In the genomic region with DNA sequence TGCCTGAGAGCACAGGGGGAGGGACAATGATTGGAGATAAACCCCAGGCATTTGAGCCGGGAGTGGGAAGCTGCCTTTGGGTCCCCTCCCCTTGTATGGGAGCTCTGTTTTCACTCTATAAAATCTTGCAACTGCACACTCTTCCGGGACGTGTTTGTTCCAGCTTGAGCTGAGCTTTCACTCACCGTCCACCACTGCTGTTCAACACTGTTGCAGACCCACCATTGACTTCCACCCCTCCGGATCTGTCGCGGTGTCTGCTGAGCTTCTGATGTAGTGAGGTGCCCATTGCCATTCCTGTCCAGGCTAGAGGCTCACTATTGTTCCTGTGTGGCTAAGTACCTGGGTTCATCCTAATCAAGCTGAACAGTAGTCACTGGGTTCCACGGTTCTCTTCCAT, we compare ENCODE assay signal across 2 cellular contexts.
TF ChIP-seq lines count a peak whose summit lies in the region.

No MANE protein-coding gene starts in this region.

TF ChIP-seq in IMR-90, 13 proteins besides CTCF, POLR2A, EP300 and RAD21:
- TF ChIP-seq CEBPB (IDR thresholded peaks at IDR 0.05; ENCODE audit: low read depth, low read length) (no peak), MAFK (IDR thresholded peaks at IDR 0.05; ENCODE audit: low read depth, low read length) (no peak), BHLHE40 (IDR thresholded peaks at IDR 0.05; ENCODE audit: low read depth, low read length) (no peak), SMC3 (IDR thresholded peaks at IDR 0.05; ENCODE audit: low read depth, low read length) (no peak), RCOR1 (IDR thresholded peaks at IDR 0.05; ENCODE audit: insufficient replicate concordance, low read length) (no peak), NFE2L2 (IDR thresholded peaks at IDR 0.05; ENCODE audit: low read depth, low read length) (no peak), FOS (IDR thresholded peaks at IDR 0.05; ENCODE audit: low read depth, low read length) (no peak), MAZ (IDR thresholded peaks at IDR 0.05; ENCODE audit: borderline replicate concordance, low read depth, low read length) (no peak), RFX5 (IDR thresholded peaks at IDR 0.05; ENCODE audit: low read depth, low read length) (no peak), CHD1 (IDR thresholded peaks at IDR 0.05; ENCODE audit: low read depth, low read length) (no peak), MXI1 (IDR thresholded peaks at IDR 0.05; ENCODE audit: borderline replicate concordance, low read depth, low read length) (no peak)
- TF ChIP-seq, protein P1, sequence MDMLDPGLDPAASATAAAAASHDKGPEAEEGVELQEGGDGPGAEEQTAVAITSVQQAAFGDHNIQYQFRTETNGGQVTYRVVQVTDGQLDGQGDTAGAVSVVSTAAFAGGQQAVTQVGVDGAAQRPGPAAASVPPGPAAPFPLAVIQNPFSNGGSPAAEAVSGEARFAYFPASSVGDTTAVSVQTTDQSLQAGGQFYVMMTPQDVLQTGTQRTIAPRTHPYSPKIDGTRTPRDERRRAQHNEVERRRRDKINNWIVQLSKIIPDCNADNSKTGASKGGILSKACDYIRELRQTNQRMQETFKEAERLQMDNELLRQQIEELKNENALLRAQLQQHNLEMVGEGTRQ (IDR thresholded peaks at IDR 0.05; ENCODE audit: low read depth, low read length) = no peak

TF ChIP-seq in H1, 55 proteins besides CTCF, POLR2A, EP300 and RAD21:
- no peak for TF ChIP-seq EZH2 (IDR thresholded peaks at IDR 0.05; ENCODE audit: low read depth, low read length, severe bottlenecking)
- no peak for TF ChIP-seq SAP30 (IDR thresholded peaks at IDR 0.05; ENCODE audit: insufficient read depth, insufficient replicate concordance, low read length)
- TF ChIP-seq TAF1 (IDR thresholded peaks at IDR 0.05; ENCODE audit: low read depth, low read length) = no peak
- no peak for TF ChIP-seq YY1 (IDR thresholded peaks at IDR 0.05; ENCODE audit: low read depth, low read length)
- no peak for TF ChIP-seq ZNF274 (IDR thresholded peaks at IDR 0.05; ENCODE audit: borderline replicate concordance, extremely low read depth, low read length)
- no peak for TF ChIP-seq KDM1A (IDR thresholded peaks at IDR 0.05; ENCODE audit: borderline replicate concordance, low read length)
- TF ChIP-seq KDM4A (IDR thresholded peaks at IDR 0.05; ENCODE audit: low read depth, low read length, severe bottlenecking) = no peak
- no peak for TF ChIP-seq FOSL1 (IDR thresholded peaks at IDR 0.05; ENCODE audit: insufficient read depth, low read depth, low read length)
- no peak for TF ChIP-seq SRF (IDR thresholded peaks at IDR 0.05; ENCODE audit: low read depth, low read length)
- TF ChIP-seq TCF12 (IDR thresholded peaks at IDR 0.05; ENCODE audit: low read depth, low read length) = no peak
- no peak for TF ChIP-seq SIN3A (conservative IDR thresholded peaks at IDR 0.05 in 1 of 2, IDR thresholded peaks at IDR 0.05 in 1 of 2; ENCODE audit: low read depth in 1 of 2, low read length in 2 of 2)
- no peak for TF ChIP-seq JUN (IDR thresholded peaks at IDR 0.05; ENCODE audit: low read depth, low read length)
- TF ChIP-seq, protein P2, sequence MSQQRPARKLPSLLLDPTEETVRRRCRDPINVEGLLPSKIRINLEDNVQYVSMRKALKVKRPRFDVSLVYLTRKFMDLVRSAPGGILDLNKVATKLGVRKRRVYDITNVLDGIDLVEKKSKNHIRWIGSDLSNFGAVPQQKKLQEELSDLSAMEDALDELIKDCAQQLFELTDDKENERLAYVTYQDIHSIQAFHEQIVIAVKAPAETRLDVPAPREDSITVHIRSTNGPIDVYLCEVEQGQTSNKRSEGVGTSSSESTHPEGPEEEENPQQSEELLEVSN (IDR thresholded peaks at IDR 0.05) = no peak
- no peak for TF ChIP-seq POU5F1 (IDR thresholded peaks at IDR 0.05; ENCODE audit: low read depth, low read length)
- no peak for TF ChIP-seq CEBPB (IDR thresholded peaks at IDR 0.05; ENCODE audit: low read depth, low read length)
- no peak for TF ChIP-seq CBX5 (IDR thresholded peaks at IDR 0.05; ENCODE audit: low read depth, low read length)
- TF ChIP-seq HDAC2 (IDR thresholded peaks at IDR 0.05; ENCODE audit: borderline replicate concordance in 1 of 2, low read depth in 2 of 2, low read length in 2 of 2) = no peak
- no peak for TF ChIP-seq BACH1 (IDR thresholded peaks at IDR 0.05; ENCODE audit: low read length)
- TF ChIP-seq CHD1 (IDR thresholded peaks at IDR 0.05; ENCODE audit: low read depth, low read length) = no peak
